Comparison of ENCODE assay signal across 20 cellular contexts in genomic region chr5:169004551-169004950, GRCh38.
A peak's percentile ranks its signal among the peaks of the same experiment; 100 is the strongest.
DNase-seq lines count a peak whose midpoint lies in the region; ATAC-seq and TF ChIP-seq lines count a peak whose summit lies in the region.
"Had no signal": no experiment of that assay in that cellular context is flagged by ENCODE, and none has a peak within 500 bp of the region (broad histone marks: within the 10 kb centered on the region; RNA-seq: fewer than 3 reads in every experiment).

No MANE protein-coding gene starts in this region.

- 74 to 85% methylated on average over 4 of the region's 4 CpGs for WGBS in mesodermal cell (ENCODE audit: insufficient coverage in 2 of 2), 2 experiments

- H3K4me1 Mint-ChIP-seq in MCF 10A (ENCODE audit: insufficient read depth, unreplicated experiment) (peaks cover 11% of the 10 kb centered on the region), chondrocyte (ENCODE audit: low read depth) (peaks cover 52% of the 10 kb centered on the region)
- H3K4me1 Mint-ChIP-seq: activated CD4-positive, alpha-beta memory T cell treated with anti-CD3 and anti-CD28 coated beads, Interleukin-2, amount 10 ng/mL, durations not matched to agents 7 days and 5 days; naive B cell had no signal

- TF ChIP-seq CTCF in breast epithelium (IDR thresholded peaks at IDR 0.05) (no peak), MCF 10A (IDR thresholded peaks at IDR 0.05; ENCODE audit: unreplicated experiment) (no peak), chondrocyte (IDR thresholded peaks at IDR 0.05) (no peak), tibial artery (IDR thresholded peaks at IDR 0.05) (no peak), GM10266 (IDR thresholded peaks at IDR 0.05; ENCODE audit: control insufficient read depth, insufficient read depth, low read depth, missing control alignments) (no peak)

- no peaks in the 10 kb centered on the region for H3K9me3 Mint-ChIP-seq in MCF 10A (ENCODE audit: unreplicated experiment)
- no peaks in the 10 kb centered on the region for H3K9me3 Mint-ChIP-seq in chondrocyte (ENCODE audit: low read depth)
- H3K9me3 Mint-ChIP-seq: activated CD4-positive, alpha-beta memory T cell treated with anti-CD3 and anti-CD28 coated beads, Interleukin-2, amount 10 ng/mL, durations not matched to agents 7 days and 5 days; naive B cell; T-helper 2 cell treated with Interferon-gamma antibody and Interleukin-4, amounts not matched to agents 5 μg/mL and 100 μg/mL, for 36 hours had no signal

- CTCF ChIA-PET in MCF 10A (lab: Yijun Ruan, JAX): interaction anchor here (0.6 to 4.6 kb wide), 5 partner anchors 17 to 577 kb away, joined by 3 to 34 read pairs (median 4); no protein-coding TSS in a partner anchor

- H3K4me3 Mint-ChIP-seq in MCF 10A (ENCODE audit: unreplicated experiment) (no peak overlapping the region), chondrocyte (ENCODE audit: unreplicated experiment) (no peak overlapping the region)
- H3K4me3 Mint-ChIP-seq: activated CD4-positive, alpha-beta memory T cell treated with anti-CD3 and anti-CD28 coated beads, Interleukin-2, amount 10 ng/mL, durations not matched to agents 7 days and 5 days; naive B cell; T-helper 2 cell treated with Interferon-gamma antibody and Interleukin-4, amounts not matched to agents 5 μg/mL and 100 μg/mL, for 36 hours had no signal

- H3K27me3 ChIP-seq in breast epithelium: no peaks in the 10 kb centered on the region
- H3K27me3 ChIP-seq in tibial artery: no peaks in the 10 kb centered on the region
- H3K27me3 ChIP-seq: colonic mucosa had no signal

- no peak for TF ChIP-seq POLR2A in breast epithelium (IDR thresholded peaks at IDR 0.05)

- H3K36me3 Mint-ChIP-seq in MCF 10A (ENCODE audit: insufficient read depth, unreplicated experiment) (no peaks in the 10 kb centered on the region), chondrocyte (ENCODE audit: low read depth) (no peaks in the 10 kb centered on the region)
- H3K36me3 Mint-ChIP-seq: naive B cell had no signal

- H3K27me3 Mint-ChIP-seq in MCF 10A (ENCODE audit: insufficient read depth, unreplicated experiment): no peaks in the 10 kb centered on the region
- no peaks in the 10 kb centered on the region for H3K27me3 Mint-ChIP-seq in chondrocyte (ENCODE audit: low read depth)

- intact Hi-C loops in breast epithelium (cut with DNase I; ENCODE audit: low total_unique reads): no loop called here
- intact Hi-C loops in MCF 10A (cut with micrococcal nuclease): no loop called here
- intact Hi-C loops in tibial artery (cut with DNase I; ENCODE audit: low total_unique reads): no loop called here

- POLR2A ChIA-PET in MCF 10A (lab: Yijun Ruan, JAX): no interaction called here

- no peak overlapping the region for H3K4me3 ChIP-seq in breast epithelium
- H3K4me3 ChIP-seq in mesodermal cell (ENCODE audit: extremely low read depth, insufficient read depth, low read length, poor library complexity, severe bottlenecking): no peak overlapping the region
- H3K4me3 ChIP-seq in tibial artery: peak overlapping the region in 1 of 2 donors; percentile 12
- H3K4me3 ChIP-seq: colonic mucosa had no signal

- no peak for DNase-seq in breast epithelium (ENCODE audit: low spot score in 2 of 2)
- no peak for DNase-seq in MCF 10A (ENCODE audit: unreplicated experiment)
- DNase-seq in chondrocyte (ENCODE audit: low spot score): no peak
- DNase-seq in tibial artery: no peak
- DNase-seq in GM10266 (ENCODE audit: extremely low spot score): no peak
- DNase-seq in NCI-H1436 treated with DMSO at 0.1 percent for 48 hours (lab: John Stamatoyannopoulos, UW): no peak
- DNase-seq: activated CD4-positive, alpha-beta memory T cell treated with anti-CD3 and anti-CD28 coated beads, Interleukin-2, amount 10 ng/mL, durations not matched to agents 7 days and 5 days; activated T-cell treated with anti-CD3 and anti-CD28 coated beads, Interleukin-2, amount 50 U/mL, for 1 hour; AML-193; colonic mucosa; DMS79 treated with DMSO at 0.1 percent for 48 hours; mammary epithelial cell; naive B cell; NCI-H187; stimulated activated naive CD8-positive, alpha-beta T cell treated with anti-CD3 and anti-CD28 coated beads, Interleukin-15, Interleukin-2, amounts not matched to agents 100 U/mL and 50 U/mL, for 24 hours had no signal

- no peaks in the 10 kb centered on the region for H3K9me3 ChIP-seq in breast epithelium
- no peaks in the 10 kb centered on the region for H3K9me3 ChIP-seq in mesodermal cell (ENCODE audit: control insufficient read depth, low read length)
- H3K9me3 ChIP-seq in tibial artery: no peaks in the 10 kb centered on the region
- H3K9me3 ChIP-seq: colonic mucosa had no signal

- H3K27ac Mint-ChIP-seq in MCF 10A (ENCODE audit: low read depth, unreplicated experiment) (no peak overlapping the region), chondrocyte (ENCODE audit: unreplicated experiment) (peak overlapping the region; percentile 92)
- H3K27ac Mint-ChIP-seq: activated CD4-positive, alpha-beta memory T cell treated with anti-CD3 and anti-CD28 coated beads, Interleukin-2, amount 10 ng/mL, durations not matched to agents 7 days and 5 days; naive B cell; T-helper 2 cell treated with Interferon-gamma antibody and Interleukin-4, amounts not matched to agents 5 μg/mL and 100 μg/mL, for 36 hours had no signal

- H3K36me3 ChIP-seq in breast epithelium (no peaks in the 10 kb centered on the region), mesodermal cell (ENCODE audit: control insufficient read depth, insufficient read depth, low read length) (no peaks in the 10 kb centered on the region), tibial artery (no peaks in the 10 kb centered on the region)
- H3K36me3 ChIP-seq: colonic mucosa had no signal

- H3K27ac ChIP-seq in breast epithelium: peak overlapping the region; percentile 42 to 83
- H3K27ac ChIP-seq in mesodermal cell (ENCODE audit: low read depth, low read length, severe bottlenecking): peak overlapping the region; percentile 17
- peak overlapping the region; percentile 69 to 72 for H3K27ac ChIP-seq in tibial artery
- H3K27ac ChIP-seq: 22Rv1, colonic mucosa, KMS-11 had no signal

- no TSS peak for BruUV-seq in MCF 10A (replicated peaks; lab: Mats Ljungman, UMichigan)

- ATAC-seq in GM18858 (IDR thresholded peaks at IDR 0.05; ENCODE audit: unreplicated experiment): no peak
- ATAC-seq: stimulated activated naive CD8-positive, alpha-beta T cell treated with anti-CD3 and anti-CD28 coated beads, Interleukin-15, Interleukin-2, amounts not matched to agents 100 U/mL and 50 U/mL, for 24 hours had no signal

- H3K4me1 ChIP-seq in breast epithelium: no peaks in the 10 kb centered on the region
- peaks cover 7% of the 10 kb centered on the region for H3K4me1 ChIP-seq in mesodermal cell (ENCODE audit: control insufficient read depth, insufficient read depth, low read length, poor library complexity, severe bottlenecking)
- peaks cover 0 to 51% (median 18%) of the 10 kb centered on the region in 4 donors for H3K4me1 ChIP-seq in tibial artery
- H3K4me1 ChIP-seq: colonic mucosa had no signal

Comparison
In these comparisons a context has a peak if more than half of its experiments do, and no peak if none do; other contexts are left out.
1. H3K27ac ChIP-seq: peak in every context shown above with its lines; median percentile 70 in tibial artery; 62 in breast epithelium; 17 in mesodermal cell.